Comparison of ENCODE assay signal across 15 cellular contexts in genomic region chrX:30302957-30303356, GRCh38. TPM values are rescaled to one million over a fixed set of nuclear protein-coding genes. Genes with fewer than 3 reads are reported as not detected.
A peak's percentile ranks its signal among the peaks of the same experiment; 100 is the strongest.
DNase-seq lines count a peak whose midpoint lies in the region; ATAC-seq, FAIRE-seq and TF ChIP-seq lines count a peak whose summit lies in the region.
"Had no signal": no experiment of that assay in that cellular context is flagged by ENCODE, and none has a peak within 500 bp of the region (broad histone marks: within the 10 kb centered on the region; RNA-seq: fewer than 3 reads in every experiment).

No MANE protein-coding gene starts in this region.

- no TSS peak for BruUV-seq in A673 (replicated peaks; lab: Mats Ljungman, UMichigan)

- POLR2A ChIA-PET in A673 (lab: Charles Lee; ENCODE audit: low non-redundant PET), result interaction anchor here (0.5 kb wide), 1 partner anchor 157 kb away, joined by 6 read pairs; no protein-coding TSS in a partner anchor

- intact Hi-C loops in A673 (cut with micrococcal nuclease; ENCODE audit: unreplicated experiment), result no loop called here
- intact Hi-C loops in right lobe of liver (cut with DNase I), result no loop called here

- FAIRE-seq in HTR-8/SVneo (lab: Jason Lieb, UNC) (peak; percentile 76), bronchial epithelial cell (lab: Jason Lieb, UNC) (peak; percentile 13)
- FAIRE-seq: keratinocyte had no signal

- 8% methylated on average over 5 of the region's 6 CpGs for WGBS in right lobe of liver (ENCODE audit: insufficient coverage, low coverage, low lambda C conversion rate, missing lambda C conversion rate)

- peak; percentile 79 for DNase-seq in A673 (ENCODE audit: low spot score)
- no peak for DNase-seq in HTR-8/SVneo (ENCODE audit: insufficient read length, low spot score)
- peak; percentile 57 for DNase-seq in bronchial epithelial cell (ENCODE audit: low read depth)
- DNase-seq in right lobe of liver, result peak in 2 of 3 donors; percentile 24 to 41
- no peak for DNase-seq in KG1 (lab: John Stamatoyannopoulos, UW)
- DNase-seq in inferior parietal cortex (ENCODE audit: extremely low spot score), result no peak
- DNase-seq: Karpas-422; NCI-H2171; RPMI8226; stimulated activated CD4-positive, alpha-beta T cell treated with anti-CD3 and anti-CD28 coated beads, Interleukin-4, amount 100 ng/mL, for 4 hours had no signal

- H3K4me3 ChIP-seq in A673 (ENCODE audit: low read depth, low read length, poor library complexity, severe bottlenecking) (no peak overlapping the region), bronchial epithelial cell (ENCODE audit: low read depth, low read length) (no peak overlapping the region), right lobe of liver (no peak overlapping the region)
- H3K4me3 ChIP-seq: cardiac muscle cell had no signal

- H3K36me3 ChIP-seq in A673 (ENCODE audit: insufficient read depth, low read length, poor library complexity, severe bottlenecking) (peaks cover 28% of the 10 kb centered on the region), bronchial epithelial cell (ENCODE audit: control insufficient read depth, insufficient read depth, low read length) (no peaks in the 10 kb centered on the region), right lobe of liver (no peaks in the 10 kb centered on the region)
- H3K36me3 ChIP-seq: cardiac muscle cell had no signal

- ATAC-seq in right lobe of liver (peak in 2 of 4 donors; percentile 25 to 54), GM21723 (IDR thresholded peaks at IDR 0.05; ENCODE audit: unreplicated experiment) (no peak), GM19463 (IDR thresholded peaks at IDR 0.05; ENCODE audit: unreplicated experiment) (no peak)
- ATAC-seq: activated T-helper 17 cell treated with anti-CD3 and anti-CD28 coated beads, Interleukin-2, amount 50 U/mL, for 72 hours had no signal

- no peak for TF ChIP-seq CTCF in A673 (conservative IDR thresholded peaks at IDR 0.05; ENCODE audit: low read depth, low read length)
- TF ChIP-seq CTCF in bronchial epithelial cell (IDR thresholded peaks at IDR 0.05; ENCODE audit: insufficient read depth, low read length, severe bottlenecking), result no peak
- no peak for TF ChIP-seq CTCF in right lobe of liver (IDR thresholded peaks at IDR 0.05)

- CTCF ChIA-PET in A673 (lab: Charles Lee), result no interaction called here

- TF ChIP-seq POLR2A in right lobe of liver (IDR thresholded peaks at IDR 0.05), result no peak

- H3K4me1 ChIP-seq in A673 (ENCODE audit: insufficient read depth, low read length, poor library complexity, severe bottlenecking) (peaks cover 39% of the 10 kb centered on the region), right lobe of liver (no peaks in the 10 kb centered on the region)

- no peaks in the 10 kb centered on the region for H3K9me3 ChIP-seq in A673 (ENCODE audit: low read depth, low read length, poor library complexity, severe bottlenecking)
- no peaks in the 10 kb centered on the region for H3K9me3 ChIP-seq in right lobe of liver

- H3K27ac ChIP-seq in A673 (ENCODE audit: low read depth, low read length, poor library complexity, severe bottlenecking) (peak overlapping the region; percentile 56), right lobe of liver (no peak overlapping the region)
- H3K27ac ChIP-seq: cardiac muscle cell had no signal

- no peaks in the 10 kb centered on the region for H3K27me3 ChIP-seq in A673 (replicated peaks; ENCODE audit: insufficient read depth, low read depth, low read length, poor library complexity)
- no peaks in the 10 kb centered on the region for H3K27me3 ChIP-seq in bronchial epithelial cell (ENCODE audit: control insufficient read depth, insufficient read depth, low read length)
- peaks cover 0 to 8% of the 10 kb centered on the region in 2 donors for H3K27me3 ChIP-seq in right lobe of liver

RNA-seq across cellular contexts. Expression of gene NR0B1, which starts 6.2 kb away (rescaled TPM):
- 54.5 and 69.6 TPM in 2 replicates for total RNA-seq in A673 (2021)
- total RNA-seq in bronchial epithelial cell, result 0.26 TPM in 1 of 2 replicates, not detected in the other
- not detected for total RNA-seq in right lobe of liver
- total RNA-seq: activated T-helper 17 cell treated with anti-CD3 and anti-CD28 coated beads, Interleukin-2, amount 50 U/mL, for 72 hours had no signal

RNA-seq across cellular contexts. Expression of gene MAGEB1, which starts 56.0 kb away (rescaled TPM):
- total RNA-seq in A673 (2021), result not detected in 2 replicates
- total RNA-seq in bronchial epithelial cell, result not detected in 2 replicates
- not detected for total RNA-seq in right lobe of liver
- total RNA-seq: activated T-helper 17 cell treated with anti-CD3 and anti-CD28 coated beads, Interleukin-2, amount 50 U/mL, for 72 hours; cardiac muscle cell had no signal

Comparison
In these comparisons a context has a peak if more than half of its experiments do, and no peak if none do; other contexts are left out.
1. DNase-seq: peak in A673 (single experiment), bronchial epithelial cell (single experiment) and right lobe of liver (2 of 3); none in HTR-8/SVneo (single experiment), KG1 (single experiment) and inferior parietal cortex (single experiment).
2. RNA of gene NR0B1, which starts 6.2 kb away (total RNA-seq): 54.5 to 69.6 TPM in A673; 0.26 TPM in bronchial epithelial cell and not detected in right lobe of liver; every median in the first group is over 10 times any median in the second.